ENCODE assay signal across 8 cellular contexts in the genomic region with DNA sequence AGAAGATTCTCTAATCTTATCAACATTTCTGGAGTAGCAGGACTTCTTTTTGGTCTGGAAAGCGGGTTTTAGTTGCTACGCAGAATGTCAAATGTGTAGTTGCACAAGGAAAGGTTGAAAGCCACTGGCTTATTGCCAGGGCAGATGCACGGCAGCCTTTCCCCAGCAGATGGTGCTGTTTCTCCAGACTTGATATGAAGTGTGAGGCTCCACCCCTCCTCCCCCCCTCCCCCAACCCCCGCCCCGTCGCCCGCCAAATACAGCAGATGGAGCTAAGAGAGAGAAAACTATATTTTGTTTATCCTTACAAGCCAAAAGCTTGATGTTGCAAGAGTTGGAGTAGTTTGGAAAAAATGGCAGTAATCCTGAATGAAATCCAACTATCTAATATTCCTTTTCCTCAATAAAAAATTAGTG. TPM values are rescaled to one million over a fixed set of nuclear protein-coding genes. Genes with fewer than 3 reads are reported as not detected.
DNase-seq lines count a peak whose midpoint lies in the region; ATAC-seq, FAIRE-seq and TF ChIP-seq lines count a peak whose summit lies in the region.

No MANE protein-coding gene starts in this region.

- peaks cover 22% of the 10 kb centered on the region for H3K36me3 Mint-ChIP-seq in activated CD4-positive, alpha-beta T cell treated with anti-CD3 and anti-CD28 coated beads, Interleukin-2, amount 10 ng/mL, durations not matched to agents 7 days and 5 days (ENCODE audit: low read depth)

- TF ChIP-seq CTCF in lung (IDR thresholded peaks at IDR 0.05; ENCODE audit: control extremely low read depth, extremely low read depth) = peak; percentile 75

- no peaks in the 10 kb centered on the region for H3K9me3 ChIP-seq in lung (ENCODE audit: control insufficient read depth in 2 of 2, insufficient read depth in 1 of 2, low read length in 1 of 2)

- DNase-seq in C1 segment of cervical spinal cord (lab: John Stamatoyannopoulos, UW) = peak; percentile 2 to 82 (median 72)
- peak; percentile 47 for DNase-seq in GM19239 (ENCODE audit: insufficient read length, low spot score)
- peak; percentile 77 for DNase-seq in NCI-H460 (ENCODE audit: extremely low read depth, low read depth)
- DNase-seq in activated CD4-positive, alpha-beta T cell treated with anti-CD3 and anti-CD28 coated beads, Interleukin-2, amount 10 ng/mL, durations not matched to agents 7 days and 5 days = peak; percentile 90
- DNase-seq in dermis microvascular lymphatic vessel endothelial cell (ENCODE audit: low read depth in 2 of 2) = peak; percentile 72 to 84
- peak; percentile 87 for DNase-seq in lung (ENCODE audit: low spot score)
- DNase-seq in stimulated activated CD8-positive, alpha-beta memory T cell treated with anti-CD3 and anti-CD28 coated beads, Interleukin-12 subunit alpha, Interleukin-12 subunit beta, amount 100 ng/mL, for 4 hours (ENCODE audit: low read depth) = peak; percentile 61

- H3K27me3 Mint-ChIP-seq in activated CD4-positive, alpha-beta T cell treated with anti-CD3 and anti-CD28 coated beads, Interleukin-2, amount 10 ng/mL, durations not matched to agents 7 days and 5 days = no peaks in the 10 kb centered on the region

- H3K9me3 Mint-ChIP-seq in activated CD4-positive, alpha-beta T cell treated with anti-CD3 and anti-CD28 coated beads, Interleukin-2, amount 10 ng/mL, durations not matched to agents 7 days and 5 days = no peaks in the 10 kb centered on the region

- no peak for FAIRE-seq in GM19239 (lab: Jason Lieb, UNC)

- H3K27ac Mint-ChIP-seq in activated CD4-positive, alpha-beta T cell treated with anti-CD3 and anti-CD28 coated beads, Interleukin-2, amount 10 ng/mL, durations not matched to agents 7 days and 5 days = no peak overlapping the region

- no peak overlapping the region for H3K4me3 Mint-ChIP-seq in activated CD4-positive, alpha-beta T cell treated with anti-CD3 and anti-CD28 coated beads, Interleukin-2, amount 10 ng/mL, durations not matched to agents 7 days and 5 days

- peaks cover 0 to 2% of the 10 kb centered on the region in 2 donors for H3K4me1 ChIP-seq in lung (ENCODE audit: control insufficient read depth in 2 of 2, insufficient read depth in 2 of 2, low read length in 2 of 2)

- peaks cover 4% of the 10 kb centered on the region for H3K4me1 Mint-ChIP-seq in activated CD4-positive, alpha-beta T cell treated with anti-CD3 and anti-CD28 coated beads, Interleukin-2, amount 10 ng/mL, durations not matched to agents 7 days and 5 days

- H3K4me3 ChIP-seq in lung = no peak overlapping the region

- H3K27ac ChIP-seq in lung (ENCODE audit: low read depth in 1 of 2, low read length in 1 of 2) = no peak overlapping the region

- 11% methylated on average over 7 of the region's 7 CpGs for WGBS in lung, 2 donors

- ATAC-seq in HG03432 (IDR thresholded peaks at IDR 0.05; ENCODE audit: unreplicated experiment) = peak; percentile 84
- ATAC-seq in lung (ENCODE audit: insufficient read depth, low FRiP score) = peak; percentile 77

- H3K27me3 ChIP-seq in lung (ENCODE audit: control insufficient read depth, insufficient read depth) = no peaks in the 10 kb centered on the region

- peaks cover 10 to 17% of the 10 kb centered on the region in 2 donors for H3K36me3 ChIP-seq in lung (ENCODE audit: control insufficient read depth in 2 of 2, insufficient read depth in 2 of 2, low read length in 2 of 2)

- CTCF ChIA-PET in activated CD4-positive, alpha-beta T cell treated with anti-CD3 and anti-CD28 coated beads, Interleukin-2, amount 10 ng/mL, durations not matched to agents 7 days and 5 days (lab: Charles Lee) = interaction anchor here (0.5 to 1.6 kb wide), 4 partner anchors 23 to 38 kb away, joined by 3 to 4 read pairs (median 4); no protein-coding TSS in a partner anchor

- POLR2A ChIA-PET in activated CD4-positive, alpha-beta T cell treated with anti-CD3 and anti-CD28 coated beads, Interleukin-2, amount 10 ng/mL, durations not matched to agents 7 days and 5 days (lab: Charles Lee) = no interaction called here

RNA-seq across cellular contexts. Expression of a gene that starts 32.0 kb away (rescaled TPM):
- 57.6 and 59.6 TPM in 2 replicates for total RNA-seq in NCI-H460 (2014; rRNA removed; shearing (Covaris generic))
- polyA plus RNA-seq in NCI-H460 (2014; cell fraction: nucleus; rRNA removed) = 58.3 and 66.1 TPM in 2 replicates
- 10 to 100 TPM; 32.7 to 34.6 TPM for total RNA-seq in activated CD4-positive, alpha-beta T cell treated with anti-CD3 and anti-CD28 coated beads, Interleukin-2, amount 10 ng/mL, durations not matched to agents 7 days and 5 days
- total RNA-seq in dermis microvascular lymphatic vessel endothelial cell = 35.3 and 42.4 TPM in 2 replicates
- total RNA-seq in lung = 10 to 100 TPM; 28.5 to 30.6 TPM
- 10 to 100 TPM; 37.3 to 45.3 TPM for polyA plus RNA-seq in lung

RNA-seq across cellular contexts. Expression of a gene that starts 32.2 kb away (rescaled TPM):
- 145 TPM in 2 replicates for total RNA-seq in NCI-H460 (2014; rRNA removed; shearing (Covaris generic))
- 409 and 487 TPM in 2 replicates for polyA plus RNA-seq in NCI-H460 (2014; cell fraction: nucleus; rRNA removed)
- 100 to 1,000 TPM; 311 to 320 TPM for total RNA-seq in activated CD4-positive, alpha-beta T cell treated with anti-CD3 and anti-CD28 coated beads, Interleukin-2, amount 10 ng/mL, durations not matched to agents 7 days and 5 days
- 80.2 and 111 TPM in 2 replicates for total RNA-seq in dermis microvascular lymphatic vessel endothelial cell
- 100 to 1,000 TPM; 228 to 257 TPM for total RNA-seq in lung
- polyA plus RNA-seq in lung = 100 to 1,000 TPM; 264 to 269 TPM
